ENCODE assay signal across 16 cellular contexts in genomic region chr19:38064661-38065425, GRCh38.
"Had no signal": no experiment of that assay in that cellular context is flagged by ENCODE, and none has a peak within 500 bp of the region (broad histone marks: within the 10 kb centered on the region; RNA-seq: fewer than 3 reads in every experiment).

No MANE protein-coding gene starts in this region.

- H3K9me3 Mint-ChIP-seq: naive thymus-derived CD8-positive, alpha-beta T cell had no signal

- H3K4me1 ChIP-seq: right atrium auricular region had no signal

- H3K36me3 ChIP-seq: neutrophil, right atrium auricular region, stomach, thoracic aorta had no signal

- H3K27ac ChIP-seq: coronary artery, neutrophil, right atrium auricular region, thoracic aorta had no signal

- DNase-seq: effector CD4-positive, alpha-beta T cell; foreskin melanocyte; head of caudate nucleus; hippocampal formation; kidney glomerular epithelial cell; naive thymus-derived CD8-positive, alpha-beta T cell; small intestine; stimulated activated CD4-positive, alpha-beta T cell treated with anti-CD3 and anti-CD28 coated beads, Interleukin-12 subunit alpha, Interleukin-12 subunit beta, amount 100 ng/mL, for 4 hours; stimulated activated naive CD4-positive, alpha-beta T cell; stomach; substantia nigra; trophoblast cell had no signal

- H3K4me3 ChIP-seq: coronary artery, right atrium auricular region, stomach, thoracic aorta had no signal

- H3K9me3 ChIP-seq: neutrophil, right atrium auricular region, stomach, thoracic aorta had no signal

- FAIRE-seq: small intestine had no signal

- ATAC-seq: naive thymus-derived CD8-positive, alpha-beta T cell had no signal

- H3K4me3 Mint-ChIP-seq: naive thymus-derived CD8-positive, alpha-beta T cell had no signal

- H3K27me3 ChIP-seq: neutrophil, right atrium auricular region, stomach had no signal

- H3K27me3 Mint-ChIP-seq: naive thymus-derived CD8-positive, alpha-beta T cell had no signal
